ENCODE assay signal across 20 cellular contexts in the genomic region with DNA sequence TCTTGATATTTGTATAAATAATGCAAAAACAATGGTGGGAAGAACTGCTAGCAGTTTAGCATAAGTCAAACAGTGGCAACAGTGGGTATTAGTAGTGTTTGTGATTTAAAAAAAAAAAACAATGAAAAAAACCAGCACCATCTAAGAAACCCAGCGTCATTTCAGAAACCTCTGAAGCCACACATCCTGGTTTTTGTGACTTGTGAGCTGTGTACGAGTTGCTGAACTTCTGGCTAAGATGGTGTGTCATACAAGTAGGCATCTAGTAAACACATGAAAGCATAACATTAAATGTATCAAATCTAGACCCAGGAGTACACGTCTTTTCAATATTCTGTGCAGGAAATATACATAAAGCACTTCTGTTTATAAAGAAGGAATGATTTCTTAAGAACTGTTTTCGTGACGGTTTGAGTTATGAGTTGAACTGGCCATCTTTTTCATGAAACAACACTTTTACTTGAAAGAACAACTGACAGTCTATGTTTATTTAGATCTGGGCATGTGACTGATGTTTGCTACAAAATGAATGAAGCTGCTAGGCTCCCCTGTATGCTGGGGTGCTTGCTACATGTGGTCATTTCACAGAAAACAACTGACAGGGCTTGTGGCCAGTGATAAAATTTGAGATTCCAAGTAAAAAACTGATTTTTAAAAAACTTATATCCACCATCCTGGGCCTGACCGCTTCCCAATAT.
A peak's percentile ranks its signal among the peaks of the same experiment; 100 is the strongest.
DNase-seq lines count a peak whose midpoint lies in the region; ATAC-seq and TF ChIP-seq lines count a peak whose summit lies in the region.
"Had no signal": no experiment of that assay in that cellular context is flagged by ENCODE, and none has a peak within 500 bp of the region (broad histone marks: within the 10 kb centered on the region; RNA-seq: fewer than 3 reads in every experiment).

No MANE protein-coding gene starts in this region.

- peak; percentile 22 for DNase-seq in activated CD4-positive, alpha-beta T cell treated with anti-CD3 and anti-CD28 coated beads for 48 hours
- DNase-seq in activated CD4-positive, alpha-beta T cell treated with anti-CD3 and anti-CD28 coated beads, Interleukin-2, amount 50 U/mL, for 4 hours: no peak
- peak in 3 of 10 experiments; percentile 8 to 23 (median 12) for DNase-seq in CD4-positive, alpha-beta T cell
- peak; percentile 63 for DNase-seq in activated CD4-positive, alpha-beta memory T cell treated with anti-CD3 and anti-CD28 coated beads for 36 hours
- DNase-seq in esophagus muscularis mucosa (ENCODE audit: extremely low spot score): peak; percentile 17
- DNase-seq: activated effector memory CD4-positive, alpha-beta T cell treated with Interleukin-2 at 50 U/mL for 16 hours; BE2C; body of pancreas; colonic mucosa; mammary epithelial cell; NCI-H1417; NCI-H2171; nephron progenitor cell; PC-3; SJCRH30; transverse colon had no signal

- no peak for TF ChIP-seq POLR2A in esophagus muscularis mucosa (IDR thresholded peaks at IDR 0.05; ENCODE audit: low read depth)

- H3K4me1 ChIP-seq in esophagus muscularis mucosa: peaks cover 0 to 2% (median 0%) of the 10 kb centered on the region in 4 donors
- H3K4me1 ChIP-seq: BE2C, body of pancreas, colonic mucosa, SJCRH30, transverse colon had no signal

- peaks cover 0 to 44% (median 21%) of the 10 kb centered on the region in 4 donors for H3K36me3 ChIP-seq in esophagus muscularis mucosa
- H3K36me3 ChIP-seq: colonic mucosa, transverse colon had no signal

- H3K27me3 ChIP-seq in CD4-positive, alpha-beta T cell (ENCODE audit: control insufficient read depth, insufficient read depth, low read length): no peaks in the 10 kb centered on the region
- H3K27me3 ChIP-seq in esophagus muscularis mucosa: no peaks in the 10 kb centered on the region
- H3K27me3 ChIP-seq: BE2C, body of pancreas, colonic mucosa, hepatocyte, SJCRH30, transverse colon had no signal

- peaks cover 74% of the 10 kb centered on the region for H3K4me1 Mint-ChIP-seq in CD4-positive, alpha-beta T cell (ENCODE audit: low read depth)
- H3K4me1 Mint-ChIP-seq in activated CD4-positive, alpha-beta memory T cell treated with anti-CD3 and anti-CD28 coated beads for 36 hours (ENCODE audit: low read depth): peaks cover 50% of the 10 kb centered on the region

- no peak overlapping the region for H3K27ac ChIP-seq in CD4-positive, alpha-beta T cell (ENCODE audit: low read depth, low read length)
- H3K27ac ChIP-seq in esophagus muscularis mucosa (replicated peaks in 1 of 4): no peak overlapping the region
- H3K27ac ChIP-seq: body of pancreas, colonic mucosa, hepatocyte, SJCRH30, transverse colon had no signal

- no peaks in the 10 kb centered on the region for H3K27me3 Mint-ChIP-seq in CD4-positive, alpha-beta T cell
- no peaks in the 10 kb centered on the region for H3K27me3 Mint-ChIP-seq in activated CD4-positive, alpha-beta memory T cell treated with anti-CD3 and anti-CD28 coated beads for 36 hours

- no peak for TF ChIP-seq CTCF in CD4-positive, alpha-beta T cell (IDR thresholded peaks at IDR 0.05)
- TF ChIP-seq CTCF in esophagus muscularis mucosa (IDR thresholded peaks at IDR 0.05): no peak

- H3K4me3 ChIP-seq in esophagus muscularis mucosa: no peak overlapping the region
- H3K4me3 ChIP-seq: body of pancreas, colonic mucosa, hepatocyte, SJCRH30, transverse colon had no signal

- H3K27ac Mint-ChIP-seq in CD4-positive, alpha-beta T cell: peak overlapping the region; percentile 83
- H3K27ac Mint-ChIP-seq in activated CD4-positive, alpha-beta memory T cell treated with anti-CD3 and anti-CD28 coated beads for 36 hours: peak overlapping the region; percentile 67

- CTCF ChIA-PET in CD4-positive, alpha-beta T cell (lab: Charles Lee): no interaction called here
- CTCF ChIA-PET in activated CD4-positive, alpha-beta memory T cell treated with anti-CD3 and anti-CD28 coated beads for 36 hours (lab: Charles Lee): interaction anchor here (1.0 kb wide), 1 partner anchor 417 kb away, joined by 4 read pairs; no protein-coding TSS in a partner anchor

- POLR2A ChIA-PET in CD4-positive, alpha-beta T cell (lab: Charles Lee): interaction anchor here (0.6 to 1.0 kb wide), 2 partner anchors 58 to 604 kb away, joined by 3 to 6 read pairs; no protein-coding TSS in a partner anchor
- POLR2A ChIA-PET in activated CD4-positive, alpha-beta memory T cell treated with anti-CD3 and anti-CD28 coated beads for 36 hours (lab: Charles Lee): interaction anchor here (0.6 kb wide), 1 partner anchor 29 kb away, joined by 3 read pairs; no protein-coding TSS in a partner anchor

- no peaks in the 10 kb centered on the region for H3K9me3 ChIP-seq in CD4-positive, alpha-beta T cell (ENCODE audit: control insufficient read depth, low read length)
- H3K9me3 ChIP-seq in esophagus muscularis mucosa: no peaks in the 10 kb centered on the region
- H3K9me3 ChIP-seq: BE2C, body of pancreas, colonic mucosa, SJCRH30, transverse colon had no signal

- peak; percentile 90 for ATAC-seq in CD4-positive, alpha-beta T cell (ENCODE audit: poor library complexity)
- ATAC-seq in HG02798 (IDR thresholded peaks at IDR 0.05; ENCODE audit: poor library complexity, unreplicated experiment) (no peak), HG02571 (IDR thresholded peaks at IDR 0.05; ENCODE audit: unreplicated experiment) (no peak), HG03159 (IDR thresholded peaks at IDR 0.05; ENCODE audit: unreplicated experiment) (no peak)
- ATAC-seq: body of pancreas, PC-3 had no signal

- no peak overlapping the region for H3K4me3 Mint-ChIP-seq in CD4-positive, alpha-beta T cell
- H3K4me3 Mint-ChIP-seq in activated CD4-positive, alpha-beta memory T cell treated with anti-CD3 and anti-CD28 coated beads for 36 hours: no peak overlapping the region
- H3K4me3 Mint-ChIP-seq: nephron progenitor cell had no signal

- no peak for TF ChIP-seq EP300 in esophagus muscularis mucosa (IDR thresholded peaks at IDR 0.05)

- intact Hi-C loops in CD4-positive, alpha-beta T cell (cut with DNase I, micrococcal nuclease): loop anchor here (5.0 to 10.0 kb wide), 2 partner anchors 276 to 494 kb away; no protein-coding TSS in a partner anchor
- intact Hi-C loops in activated CD4-positive, alpha-beta memory T cell treated with anti-CD3 and anti-CD28 coated beads for 36 hours (cut with micrococcal nuclease): loop anchor here (1.0 to 10.0 kb wide), 7 partner anchors 28 to 576 kb away; no protein-coding TSS in a partner anchor
- intact Hi-C loops in esophagus muscularis mucosa (cut with DNase I): no loop called here

- H3K36me3 Mint-ChIP-seq in CD4-positive, alpha-beta T cell (ENCODE audit: low read depth): peaks cover 96% of the 10 kb centered on the region
- H3K36me3 Mint-ChIP-seq in activated CD4-positive, alpha-beta memory T cell treated with anti-CD3 and anti-CD28 coated beads for 36 hours: peaks cover 59% of the 10 kb centered on the region

- no peaks in the 10 kb centered on the region for H3K9me3 Mint-ChIP-seq in CD4-positive, alpha-beta T cell
- H3K9me3 Mint-ChIP-seq in activated CD4-positive, alpha-beta memory T cell treated with anti-CD3 and anti-CD28 coated beads for 36 hours: no peaks in the 10 kb centered on the region

- 77% methylated on average over 6 of the region's 6 CpGs for WGBS in esophagus muscularis mucosa

Comparison
In these comparisons a context has a peak if more than half of its experiments do, and no peak if none do; other contexts are left out.
1. DNase-seq: peak in activated CD4-positive, alpha-beta T cell treated with anti-CD3 and anti-CD28 coated beads for 48 hours (single experiment), activated CD4-positive, alpha-beta memory T cell treated with anti-CD3 and anti-CD28 coated beads for 36 hours (single experiment) and esophagus muscularis mucosa (single experiment); none in activated CD4-positive, alpha-beta T cell treated with anti-CD3 and anti-CD28 coated beads, Interleukin-2, amount 50 U/mL, for 4 hours (0 of 2).